Comparison of ENCODE assay signal across 29 cellular contexts in genomic region chr5:132546108-132546507, GRCh38. TPM values are rescaled to one million over a fixed set of nuclear protein-coding genes. Genes with fewer than 3 reads are reported as not detected.
A peak's percentile ranks its signal among the peaks of the same experiment; 100 is the strongest.
DNase-seq lines count a peak whose midpoint lies in the region; ATAC-seq and TF ChIP-seq lines count a peak whose summit lies in the region.
"Had no signal": no experiment of that assay in that cellular context is flagged by ENCODE, and none has a peak within 500 bp of the region (broad histone marks: within the 10 kb centered on the region; RNA-seq: fewer than 3 reads in every experiment).

No MANE protein-coding gene starts in this region.

- H3K9me2 ChIP-seq in MM.1S (replicated peaks; ENCODE audit: insufficient read depth, low read length) = no peaks in the 10 kb centered on the region
- H3K9me2 ChIP-seq: SK-N-SH had no signal

- no peak overlapping the region for H2AFZ ChIP-seq in MM.1S (ENCODE audit: low read length)
- H2AFZ ChIP-seq: hepatocyte had no signal

- no peak for TF ChIP-seq CTCF in MM.1S (IDR thresholded peaks at IDR 0.05; ENCODE audit: low read length)
- no peak for TF ChIP-seq CTCF in esophagus squamous epithelium (IDR thresholded peaks at IDR 0.05)

- H3K27me3 ChIP-seq in MM.1S (replicated peaks; ENCODE audit: insufficient read depth, low read length) (no peaks in the 10 kb centered on the region), esophagus squamous epithelium (no peaks in the 10 kb centered on the region)
- H3K27me3 ChIP-seq: breast epithelium, hepatocyte, stomach, transverse colon had no signal

- no peak overlapping the region for H3K4me3 ChIP-seq in MM.1S (ENCODE audit: low read length)
- H3K4me3 ChIP-seq in esophagus squamous epithelium = no peak overlapping the region
- H3K4me3 ChIP-seq: breast epithelium, hepatocyte, stomach, transverse colon had no signal

- H3K4me3 Mint-ChIP-seq in activated CD4-positive, alpha-beta T cell treated with anti-CD3 and anti-CD28 coated beads for 36 hours = no peak overlapping the region
- no peak overlapping the region for H3K4me3 Mint-ChIP-seq in activated naive CD4-positive, alpha-beta T cell treated with anti-CD3 and anti-CD28 coated beads, Interleukin-2, amount 10 ng/mL, durations not matched to agents 7 days and 5 days
- H3K4me3 Mint-ChIP-seq: immature natural killer cell, naive B cell had no signal

- H3K9me3 Mint-ChIP-seq in activated CD4-positive, alpha-beta T cell treated with anti-CD3 and anti-CD28 coated beads for 36 hours (ENCODE audit: low read depth) = no peaks in the 10 kb centered on the region
- no peaks in the 10 kb centered on the region for H3K9me3 Mint-ChIP-seq in activated naive CD4-positive, alpha-beta T cell treated with anti-CD3 and anti-CD28 coated beads, Interleukin-2, amount 10 ng/mL, durations not matched to agents 7 days and 5 days
- H3K9me3 Mint-ChIP-seq: immature natural killer cell, naive B cell had no signal

- H3F3A ChIP-seq in MM.1S (ENCODE audit: insufficient read depth, low read length) = no peaks in the 10 kb centered on the region

- intact Hi-C loops in activated CD4-positive, alpha-beta T cell treated with anti-CD3 and anti-CD28 coated beads for 36 hours (cut with DNase I, micrococcal nuclease) = no loop called here
- intact Hi-C loops in esophagus squamous epithelium (cut with DNase I) = no loop called here

- H3K36me3 ChIP-seq in MM.1S (replicated peaks; ENCODE audit: insufficient read depth, low read length) = no peaks in the 10 kb centered on the region
- no peaks in the 10 kb centered on the region for H3K36me3 ChIP-seq in esophagus squamous epithelium
- H3K36me3 ChIP-seq: breast epithelium, stomach, transverse colon, WERI-Rb-1 had no signal

- H3K4me2 ChIP-seq in MM.1S (ENCODE audit: low read depth, low read length) = 0 out of 2 replicates have a peak overlapping the region, but pooled peaks have one; percentile 5
- H3K4me2 ChIP-seq: hepatocyte, SK-N-SH had no signal

- no peak for TF ChIP-seq POLR2A in esophagus squamous epithelium (IDR thresholded peaks at IDR 0.05)

- CTCF ChIA-PET in activated CD4-positive, alpha-beta T cell treated with anti-CD3 and anti-CD28 coated beads for 36 hours (lab: Charles Lee) = interaction anchor here (0.9 to 2.3 kb wide), 3 partner anchors 9 to 284 kb away, joined by 4 to 7 read pairs (median 4); no protein-coding TSS in a partner anchor
- CTCF ChIA-PET in activated naive CD4-positive, alpha-beta T cell treated with anti-CD3 and anti-CD28 coated beads, Interleukin-2, amount 10 ng/mL, durations not matched to agents 7 days and 5 days (lab: Charles Lee) = interaction anchor here (0.8 kb wide), 1 partner anchor 20 kb away, joined by 5 read pairs; no protein-coding TSS in a partner anchor

- no peaks in the 10 kb centered on the region for H4K20me1 ChIP-seq in MM.1S (ENCODE audit: insufficient read depth, low read length)

- no peaks in the 10 kb centered on the region for H3K4me1 ChIP-seq in MM.1S (ENCODE audit: low read length)
- no peaks in the 10 kb centered on the region for H3K4me1 ChIP-seq in esophagus squamous epithelium
- H3K4me1 ChIP-seq: breast epithelium, stomach, transverse colon had no signal

- no peak overlapping the region for H3K27ac ChIP-seq in MM.1S (ENCODE audit: low read length)
- H3K27ac ChIP-seq in esophagus squamous epithelium = no peak overlapping the region
- H3K27ac ChIP-seq: breast epithelium, hepatocyte, stomach, transverse colon, WERI-Rb-1 had no signal

- peak; percentile 96 for ATAC-seq in activated CD4-positive, alpha-beta T cell treated with anti-CD3 and anti-CD28 coated beads for 36 hours
- ATAC-seq in HG03457 (IDR thresholded peaks at IDR 0.05; ENCODE audit: unreplicated experiment) = no peak
- ATAC-seq: left lobe of liver had no signal

- peaks cover 18% of the 10 kb centered on the region for H3K4me1 Mint-ChIP-seq in activated CD4-positive, alpha-beta T cell treated with anti-CD3 and anti-CD28 coated beads for 36 hours
- H3K4me1 Mint-ChIP-seq in activated naive CD4-positive, alpha-beta T cell treated with anti-CD3 and anti-CD28 coated beads, Interleukin-2, amount 10 ng/mL, durations not matched to agents 7 days and 5 days = peaks cover 10% of the 10 kb centered on the region
- H3K4me1 Mint-ChIP-seq: immature natural killer cell had no signal

- H3K9me3 ChIP-seq in MM.1S (replicated peaks; ENCODE audit: insufficient read depth, low read length) (no peaks in the 10 kb centered on the region), esophagus squamous epithelium (no peaks in the 10 kb centered on the region)
- H3K9me3 ChIP-seq: breast epithelium, SK-N-SH, stomach, transverse colon had no signal

- no peaks in the 10 kb centered on the region for H3K79me2 ChIP-seq in MM.1S (ENCODE audit: low read length)
- H3K79me2 ChIP-seq: hepatocyte had no signal

- peak; percentile 85 for DNase-seq in activated CD4-positive, alpha-beta T cell treated with anti-CD3 and anti-CD28 coated beads for 36 hours
- DNase-seq in activated CD4-positive, alpha-beta T cell treated with anti-CD3 and anti-CD28 coated beads, Interleukin-2, amount 50 U/mL, for 4 hours = no peak
- DNase-seq in MM.1S (peak; percentile 40), DMS153 (lab: John Stamatoyannopoulos, UW) (no peak), esophagus squamous epithelium (lab: John Stamatoyannopoulos, UW) (no peak)
- peak; percentile 45 for DNase-seq in activated naive CD4-positive, alpha-beta T cell treated with anti-CD3 and anti-CD28 coated beads, Interleukin-2, amount 10 ng/mL, durations not matched to agents 7 days and 5 days
- DNase-seq in stimulated activated CD4-positive, alpha-beta T cell treated with anti-CD3 and anti-CD28 coated beads, Interleukin-4, amount 100 ng/mL, for 24 hours = peak; percentile 61
- DNase-seq: amniotic stem cell; DND-41; effector memory CD4-positive, alpha-beta T cell; immature natural killer cell; Kasumi-1; naive B cell; NCI-H1092; NCI-H187 treated with DMSO at 0.1 percent for 48 hours; NCI-H748 treated with DMSO at 0.1 percent for 48 hours; retina; SK-N-SH; stomach; transverse colon; WERI-Rb-1 had no signal

- 73 to 89% methylated on average over 2 of the region's 2 CpGs for WGBS in esophagus squamous epithelium, 2 donors

- H3K27me3 Mint-ChIP-seq in activated CD4-positive, alpha-beta T cell treated with anti-CD3 and anti-CD28 coated beads for 36 hours = no peaks in the 10 kb centered on the region
- peaks cover 14% of the 10 kb centered on the region for H3K27me3 Mint-ChIP-seq in activated naive CD4-positive, alpha-beta T cell treated with anti-CD3 and anti-CD28 coated beads, Interleukin-2, amount 10 ng/mL, durations not matched to agents 7 days and 5 days
- H3K27me3 Mint-ChIP-seq: naive B cell had no signal

- no peak overlapping the region for H3K9ac ChIP-seq in MM.1S (ENCODE audit: low read length)
- H3K9ac ChIP-seq: SK-N-SH had no signal

- POLR2A ChIA-PET in activated CD4-positive, alpha-beta T cell treated with anti-CD3 and anti-CD28 coated beads for 36 hours (lab: Charles Lee) = interaction anchor here (0.6 kb wide), 1 partner anchor 111 kb away, joined by 3 read pairs; no protein-coding TSS in a partner anchor

- H3K36me3 Mint-ChIP-seq in activated CD4-positive, alpha-beta T cell treated with anti-CD3 and anti-CD28 coated beads for 36 hours (ENCODE audit: low read depth) = no peaks in the 10 kb centered on the region
- H3K36me3 Mint-ChIP-seq in activated naive CD4-positive, alpha-beta T cell treated with anti-CD3 and anti-CD28 coated beads, Interleukin-2, amount 10 ng/mL, durations not matched to agents 7 days and 5 days = no peaks in the 10 kb centered on the region
- H3K36me3 Mint-ChIP-seq: immature natural killer cell, naive B cell had no signal

- H3K27ac Mint-ChIP-seq in activated CD4-positive, alpha-beta T cell treated with anti-CD3 and anti-CD28 coated beads for 36 hours = no peak overlapping the region
- no peak overlapping the region for H3K27ac Mint-ChIP-seq in activated naive CD4-positive, alpha-beta T cell treated with anti-CD3 and anti-CD28 coated beads, Interleukin-2, amount 10 ng/mL, durations not matched to agents 7 days and 5 days
- H3K27ac Mint-ChIP-seq: immature natural killer cell, naive B cell had no signal

RNA-seq across cellular contexts. Expression of gene IL5, which starts 2.8 kb away (rescaled TPM):
- 1 to 10 TPM in 1 of 2 experiments, under 1 TPM in 1; 0.69 to 1.6 TPM for total RNA-seq in activated CD4-positive, alpha-beta T cell treated with anti-CD3 and anti-CD28 coated beads for 36 hours
- not detected for total RNA-seq in esophagus squamous epithelium
- total RNA-seq: A172, breast epithelium, frontal cortex, hepatocyte, left lobe of liver, mesenteric fat pad, osteoblast, stomach, transverse colon had no signal

RNA-seq across cellular contexts. Expression of gene RAD50, which starts 10.7 kb away (rescaled TPM):
- 10 to 100 TPM; 46.0 to 51.3 TPM for total RNA-seq in activated CD4-positive, alpha-beta T cell treated with anti-CD3 and anti-CD28 coated beads for 36 hours
- 10 to 100 TPM; 13.6 to 25.2 (median 20.4) TPM for total RNA-seq in esophagus squamous epithelium

RNA-seq across cellular contexts. Expression of gene IRF1, which starts 55.5 kb away (rescaled TPM):
- total RNA-seq in activated CD4-positive, alpha-beta T cell treated with anti-CD3 and anti-CD28 coated beads for 36 hours = 100 to 1,000 TPM; 121 to 130 TPM
- 10 to 100 TPM in 2 of 4 donors, 1 to 10 TPM in 2; 8.3 to 52.9 (median 13.1) TPM for total RNA-seq in esophagus squamous epithelium

Comparison
In these comparisons a context has a peak if more than half of its experiments do, and no peak if none do; other contexts are left out.
1. DNase-seq: peak in activated CD4-positive, alpha-beta T cell treated with anti-CD3 and anti-CD28 coated beads for 36 hours (single experiment), MM.1S (single experiment), activated naive CD4-positive, alpha-beta T cell treated with anti-CD3 and anti-CD28 coated beads, Interleukin-2, amount 10 ng/mL, durations not matched to agents 7 days and 5 days (single experiment) and stimulated activated CD4-positive, alpha-beta T cell treated with anti-CD3 and anti-CD28 coated beads, Interleukin-4, amount 100 ng/mL, for 24 hours (single experiment); none in activated CD4-positive, alpha-beta T cell treated with anti-CD3 and anti-CD28 coated beads, Interleukin-2, amount 50 U/mL, for 4 hours (0 of 2), DMS153 (single experiment) and esophagus squamous epithelium (single experiment).